9 cellular contexts compared by ENCODE assay signal in the genomic region with DNA sequence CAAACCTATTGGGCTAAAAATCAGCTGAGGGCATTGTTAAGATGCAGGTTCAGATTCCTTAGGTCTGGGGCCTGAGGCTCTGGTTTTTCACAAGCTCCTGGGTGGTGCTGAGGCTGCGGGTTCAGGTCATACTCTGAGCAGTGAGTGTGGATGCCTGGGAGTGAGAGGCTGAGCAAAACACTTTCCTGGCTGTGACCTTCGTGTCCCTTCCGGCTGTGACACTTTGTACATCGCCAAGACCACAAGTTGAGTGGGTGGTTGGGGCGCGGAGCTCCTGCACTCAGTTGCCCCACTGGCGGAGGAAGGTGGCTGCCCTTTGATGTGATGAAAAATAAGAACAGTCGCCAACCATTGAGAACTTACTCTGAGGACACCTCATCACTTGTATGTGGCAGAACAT. TPM values are rescaled to one million over a fixed set of nuclear protein-coding genes. Genes with fewer than 3 reads are reported as not detected.
DNase-seq lines count a peak whose midpoint lies in the region; ATAC-seq and TF ChIP-seq lines count a peak whose summit lies in the region.
"Had no signal": no experiment of that assay in that cellular context is flagged by ENCODE, and none has a peak within 500 bp of the region (broad histone marks: within the 10 kb centered on the region; RNA-seq: fewer than 3 reads in every experiment).

No MANE protein-coding gene starts in this region.

- DNase-seq in RWPE2 (ENCODE audit: low spot score) (no peak), testis (no peak)
- DNase-seq in activated T-helper 1 cell treated with anti-CD3 and anti-CD28 coated beads, Interleukin-12 subunit alpha, Interleukin-12 subunit beta, Interleukin-2, Interleukin-4 antibody, amounts not matched to agents 30 ng/mL and 10 ng/mL and 1 ng/mL, durations not matched to agents 14 hours and 24 hours and 36 hours (ENCODE audit: low spot score): peak; percentile 31
- DNase-seq in stimulated activated effector memory CD8-positive, alpha-beta T cell treated with anti-CD3 and anti-CD28 coated beads, Interleukin-12 subunit alpha, Interleukin-12 subunit beta, amount 100 ng/mL, for 72 hours (ENCODE audit: low spot score in 2 of 2): peak; percentile 47 to 73
- DNase-seq: NCI-H1694 had no signal

- intact Hi-C loops in activated T-helper 1 cell treated with anti-CD3 and anti-CD28 coated beads, Interleukin-12 subunit alpha, Interleukin-12 subunit beta, Interleukin-2, Interleukin-4 antibody, amounts not matched to agents 30 ng/mL and 10 ng/mL and 1 ng/mL, durations not matched to agents 14 hours and 24 hours and 36 hours (cut with micrococcal nuclease): loop anchor here (2.0 to 5.0 kb wide), 4 partner anchors 58 to 1127 kb away; a partner anchor contains a TSS
- intact Hi-C loops in testis (cut with DNase I; ENCODE audit: low total_unique reads): no loop called here

- H3K27me3 ChIP-seq in RWPE2 (ENCODE audit: insufficient read depth, poor library complexity, severe bottlenecking): no peaks in the 10 kb centered on the region
- H3K27me3 ChIP-seq in liver (ENCODE audit: control insufficient read depth in 4 of 4, insufficient read depth in 4 of 4, low read length in 3 of 4): no peaks in the 10 kb centered on the region
- no peaks in the 10 kb centered on the region for H3K27me3 ChIP-seq in testis

- no peak for ATAC-seq in RWPE2 (ENCODE audit: low read depth)
- peak; percentile 73 for ATAC-seq in stimulated activated effector memory CD8-positive, alpha-beta T cell treated with anti-CD3 and anti-CD28 coated beads, Interleukin-12 subunit alpha, Interleukin-12 subunit beta, amount 100 ng/mL, for 72 hours
- ATAC-seq in HG03432 (IDR thresholded peaks at IDR 0.05; ENCODE audit: unreplicated experiment): no peak
- no peak for ATAC-seq in HG02678 (IDR thresholded peaks at IDR 0.05; ENCODE audit: unreplicated experiment)
- no peak for ATAC-seq in HG03571 (IDR thresholded peaks at IDR 0.05; ENCODE audit: unreplicated experiment)

- H3K4me3 ChIP-seq in RWPE2 (ENCODE audit: severe bottlenecking) (no peak overlapping the region), liver (ENCODE audit: low read depth in 1 of 3, low read length in 3 of 3) (no peak overlapping the region), testis (no peak overlapping the region)

- no peaks in the 10 kb centered on the region for H3K9me3 Mint-ChIP-seq in activated T-helper 1 cell treated with anti-CD3 and anti-CD28 coated beads, Interleukin-12 subunit alpha, Interleukin-12 subunit beta, Interleukin-2, Interleukin-4 antibody, amounts not matched to agents 30 ng/mL and 10 ng/mL and 1 ng/mL, durations not matched to agents 14 hours and 24 hours and 36 hours
- no peaks in the 10 kb centered on the region for H3K9me3 Mint-ChIP-seq in stimulated activated effector memory CD8-positive, alpha-beta T cell treated with anti-CD3 and anti-CD28 coated beads, Interleukin-12 subunit alpha, Interleukin-12 subunit beta, amount 100 ng/mL, for 72 hours

- H3K4me3 Mint-ChIP-seq in activated T-helper 1 cell treated with anti-CD3 and anti-CD28 coated beads, Interleukin-12 subunit alpha, Interleukin-12 subunit beta, Interleukin-2, Interleukin-4 antibody, amounts not matched to agents 30 ng/mL and 10 ng/mL and 1 ng/mL, durations not matched to agents 14 hours and 24 hours and 36 hours: peak overlapping the region; percentile 61
- H3K4me3 Mint-ChIP-seq in stimulated activated effector memory CD8-positive, alpha-beta T cell treated with anti-CD3 and anti-CD28 coated beads, Interleukin-12 subunit alpha, Interleukin-12 subunit beta, amount 100 ng/mL, for 72 hours: peak overlapping the region; percentile 83

- H3K27ac Mint-ChIP-seq in activated T-helper 1 cell treated with anti-CD3 and anti-CD28 coated beads, Interleukin-12 subunit alpha, Interleukin-12 subunit beta, Interleukin-2, Interleukin-4 antibody, amounts not matched to agents 30 ng/mL and 10 ng/mL and 1 ng/mL, durations not matched to agents 14 hours and 24 hours and 36 hours: peak overlapping the region; percentile 88
- H3K27ac Mint-ChIP-seq in stimulated activated effector memory CD8-positive, alpha-beta T cell treated with anti-CD3 and anti-CD28 coated beads, Interleukin-12 subunit alpha, Interleukin-12 subunit beta, amount 100 ng/mL, for 72 hours: peak overlapping the region; percentile 99

- peaks cover 16% of the 10 kb centered on the region for H3K36me3 Mint-ChIP-seq in activated T-helper 1 cell treated with anti-CD3 and anti-CD28 coated beads, Interleukin-12 subunit alpha, Interleukin-12 subunit beta, Interleukin-2, Interleukin-4 antibody, amounts not matched to agents 30 ng/mL and 10 ng/mL and 1 ng/mL, durations not matched to agents 14 hours and 24 hours and 36 hours (ENCODE audit: low read depth)
- peaks cover 42% of the 10 kb centered on the region for H3K36me3 Mint-ChIP-seq in stimulated activated effector memory CD8-positive, alpha-beta T cell treated with anti-CD3 and anti-CD28 coated beads, Interleukin-12 subunit alpha, Interleukin-12 subunit beta, amount 100 ng/mL, for 72 hours

- peaks cover 79% of the 10 kb centered on the region for H3K4me1 Mint-ChIP-seq in activated T-helper 1 cell treated with anti-CD3 and anti-CD28 coated beads, Interleukin-12 subunit alpha, Interleukin-12 subunit beta, Interleukin-2, Interleukin-4 antibody, amounts not matched to agents 30 ng/mL and 10 ng/mL and 1 ng/mL, durations not matched to agents 14 hours and 24 hours and 36 hours (ENCODE audit: low read depth)
- peaks cover 74% of the 10 kb centered on the region for H3K4me1 Mint-ChIP-seq in stimulated activated effector memory CD8-positive, alpha-beta T cell treated with anti-CD3 and anti-CD28 coated beads, Interleukin-12 subunit alpha, Interleukin-12 subunit beta, amount 100 ng/mL, for 72 hours

- H3K9ac ChIP-seq in liver (ENCODE audit: low read depth in 1 of 2, low read length in 2 of 2): peak overlapping the region in 1 of 2 donors; percentile 55

- TF ChIP-seq CTCF in RWPE2 (IDR thresholded peaks at IDR 0.05; ENCODE audit: poor library complexity, severe bottlenecking) (no peak), liver (IDR thresholded peaks at IDR 0.05; ENCODE audit: low read depth, low read length, missing input control) (no peak), testis (IDR thresholded peaks at IDR 0.05) (no peak)

- TF ChIP-seq RAD21 in liver (IDR thresholded peaks at IDR 0.05): no peak

- H3K9me3 ChIP-seq in RWPE2 (ENCODE audit: severe bottlenecking) (no peaks in the 10 kb centered on the region), liver (ENCODE audit: control insufficient read depth in 4 of 4, low read length in 3 of 4) (no peaks in the 10 kb centered on the region), testis (no peaks in the 10 kb centered on the region)

- peaks cover 2% of the 10 kb centered on the region for H3K27me3 Mint-ChIP-seq in activated T-helper 1 cell treated with anti-CD3 and anti-CD28 coated beads, Interleukin-12 subunit alpha, Interleukin-12 subunit beta, Interleukin-2, Interleukin-4 antibody, amounts not matched to agents 30 ng/mL and 10 ng/mL and 1 ng/mL, durations not matched to agents 14 hours and 24 hours and 36 hours (ENCODE audit: insufficient read depth)

- H3K27ac ChIP-seq in RWPE2 (ENCODE audit: poor library complexity, severe bottlenecking) (peak overlapping the region; percentile 85), liver (ENCODE audit: low read depth in 1 of 2, low read length in 2 of 2) (peak overlapping the region; percentile 80 to 93), testis (peak overlapping the region in 1 of 2 donors; percentile 85)

- WGBS in liver: 71% methylated on average over 8 of the region's 8 CpGs
- WGBS in testis, 2 donors: 83 to 94% methylated on average over 8 of the region's 8 CpGs

- H3K4me1 ChIP-seq in RWPE2 (ENCODE audit: insufficient read depth, poor library complexity, severe bottlenecking) (peaks cover 44% of the 10 kb centered on the region), liver (ENCODE audit: control insufficient read depth in 4 of 4, insufficient read depth in 4 of 4, low read length in 3 of 4) (peaks cover 30 to 60% (median 44%) of the 10 kb centered on the region in 4 donors), testis (peaks cover 66% of the 10 kb centered on the region)

- TF ChIP-seq POLR2A in testis (IDR thresholded peaks at IDR 0.05): no peak

- H3K36me3 ChIP-seq in RWPE2 (ENCODE audit: low read depth) (no peaks in the 10 kb centered on the region), liver (ENCODE audit: control insufficient read depth in 4 of 4, insufficient read depth in 3 of 4, low read depth in 1 of 4, low read length in 3 of 4) (no peaks in the 10 kb centered on the region), testis (ENCODE audit: low read depth, missing control alignments) (no peaks in the 10 kb centered on the region)

TF ChIP-seq in liver, 16 proteins besides CTCF, POLR2A, EP300 and RAD21 (continues in another document):
- TF ChIP-seq NR2F2 (IDR thresholded peaks at IDR 0.05): no peak
- no peak for TF ChIP-seq EGR1 (IDR thresholded peaks at IDR 0.05; ENCODE audit: low read depth in 2 of 2)
- no peak for TF ChIP-seq GABPA (IDR thresholded peaks at IDR 0.05 in 1 of 2, conservative IDR thresholded peaks at IDR 0.05 in 1 of 2)
- TF ChIP-seq RXRA (IDR thresholded peaks at IDR 0.05): peak in 1 of 2 donors; percentile 23
- TF ChIP-seq HNF4G (IDR thresholded peaks at IDR 0.05): no peak

RNA-seq across cellular contexts. Expression of a gene that starts 24.8 kb away (rescaled TPM):
- 165 and 166 TPM in 2 replicates for total RNA-seq in activated T-helper 1 cell treated with anti-CD3 and anti-CD28 coated beads, Interleukin-12 subunit alpha, Interleukin-12 subunit beta, Interleukin-2, Interleukin-4 antibody, amounts not matched to agents 30 ng/mL and 10 ng/mL and 1 ng/mL, durations not matched to agents 14 hours and 24 hours and 36 hours
- total RNA-seq in liver: under 1 TPM; 0.08 to 0.89 TPM
- under 1 TPM; 0.16 to 0.40 TPM for polyA plus RNA-seq in liver
- total RNA-seq in testis: 1 to 10 TPM in 1 of 2 donors, under 1 TPM in 1; 0.87 to 1.3 TPM
- 1.5 TPM for polyA plus RNA-seq in testis (ENCODE audit: insufficient read depth, low read depth, low replicate concordance)

RNA-seq across cellular contexts. Expression of a gene that starts 39.0 kb away (rescaled TPM):
- total RNA-seq in activated T-helper 1 cell treated with anti-CD3 and anti-CD28 coated beads, Interleukin-12 subunit alpha, Interleukin-12 subunit beta, Interleukin-2, Interleukin-4 antibody, amounts not matched to agents 30 ng/mL and 10 ng/mL and 1 ng/mL, durations not matched to agents 14 hours and 24 hours and 36 hours: 14.5 and 15.5 TPM in 2 replicates
- under 1 TPM in 1 of 2 donors, not detected in 1; 0.08 TPM for total RNA-seq in liver
- polyA plus RNA-seq in liver: not detected
- total RNA-seq in testis: under 1 TPM; 0.12 to 0.16 TPM
- 0.09 TPM for polyA plus RNA-seq in testis (ENCODE audit: insufficient read depth, low read depth, low replicate concordance)

Comparison
In these comparisons a context has a peak if more than half of its experiments do, and no peak if none do; other contexts are left out.
1. DNase-seq: peak in activated T-helper 1 cell treated with anti-CD3 and anti-CD28 coated beads, Interleukin-12 subunit alpha, Interleukin-12 subunit beta, Interleukin-2, Interleukin-4 antibody, amounts not matched to agents 30 ng/mL and 10 ng/mL and 1 ng/mL, durations not matched to agents 14 hours and 24 hours and 36 hours (single experiment) and stimulated activated effector memory CD8-positive, alpha-beta T cell treated with anti-CD3 and anti-CD28 coated beads, Interleukin-12 subunit alpha, Interleukin-12 subunit beta, amount 100 ng/mL, for 72 hours (2 of 2); none in RWPE2 (single experiment) and testis (single experiment).
2. RNA of a gene that starts 24.8 kb away (total RNA-seq): 165 to 166 TPM in activated T-helper 1 cell treated with anti-CD3 and anti-CD28 coated beads, Interleukin-12 subunit alpha, Interleukin-12 subunit beta, Interleukin-2, Interleukin-4 antibody, amounts not matched to agents 30 ng/mL and 10 ng/mL and 1 ng/mL, durations not matched to agents 14 hours and 24 hours and 36 hours; 0.87 to 1.3 TPM in testis and 0.08 to 0.89 TPM in liver; every median in the first group is over 10 times any median in the second.
3. RNA of a gene that starts 39.0 kb away (total RNA-seq): 14.5 to 15.5 TPM in activated T-helper 1 cell treated with anti-CD3 and anti-CD28 coated beads, Interleukin-12 subunit alpha, Interleukin-12 subunit beta, Interleukin-2, Interleukin-4 antibody, amounts not matched to agents 30 ng/mL and 10 ng/mL and 1 ng/mL, durations not matched to agents 14 hours and 24 hours and 36 hours; 0.12 to 0.16 TPM in testis and 0.08 TPM in liver; every median in the first group is over 10 times any median in the second.